In the genomic region with DNA sequence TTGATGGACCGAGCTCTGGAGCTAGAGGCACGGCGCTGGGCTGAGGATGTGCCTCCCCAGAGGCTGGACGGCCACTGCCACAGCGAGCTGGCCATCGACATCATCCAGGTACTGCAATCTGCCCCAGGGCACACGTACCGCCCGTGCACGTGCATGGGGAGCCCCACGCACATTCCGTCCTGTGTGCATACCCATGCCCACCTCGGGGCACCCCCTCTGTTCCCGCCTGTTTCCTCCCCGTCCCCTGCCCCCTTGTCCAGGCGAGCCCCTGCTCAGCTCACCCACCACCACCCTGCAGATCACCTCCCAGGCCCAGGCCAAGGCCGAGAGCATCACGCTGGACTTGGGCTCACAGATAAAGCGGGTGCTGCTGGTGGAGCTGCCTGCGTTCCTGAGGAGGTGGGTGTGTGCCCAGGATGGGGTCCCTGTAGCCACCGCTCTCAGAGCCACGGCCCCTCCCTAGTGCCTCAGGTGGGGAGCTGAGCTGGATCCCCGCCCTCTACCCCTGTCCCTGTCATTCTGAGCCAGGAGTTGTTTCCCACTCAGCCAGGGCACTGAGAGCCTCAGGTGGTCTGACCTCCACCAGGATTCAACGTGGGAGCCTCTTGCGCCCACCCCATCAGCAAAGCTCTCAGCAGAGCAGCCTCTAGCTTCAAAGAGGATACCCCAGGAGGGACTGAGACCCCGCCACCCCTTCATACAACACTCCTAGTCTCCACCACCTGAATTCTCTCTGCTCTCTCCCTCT, we compare ENCODE assay signal across 23 cellular contexts. TPM values are rescaled to one million over a fixed set of nuclear protein-coding genes. Genes with fewer than 3 reads are reported as not detected.
DNase-seq lines count a peak whose midpoint lies in the region; ATAC-seq and TF ChIP-seq lines count a peak whose summit lies in the region.
"Had no signal": no experiment of that assay in that cellular context is flagged by ENCODE, and none has a peak within 500 bp of the region (broad histone marks: within the 10 kb centered on the region; RNA-seq: fewer than 3 reads in every experiment).

No MANE protein-coding gene starts in this region.

- no peaks in the 10 kb centered on the region for H3K9me3 Mint-ChIP-seq in Calu3 (ENCODE audit: low read depth, unreplicated experiment)
- H3K9me3 Mint-ChIP-seq: activated B cell treated with CpG ODN at 0.5 μM for 24 hours; activated CD8-positive, alpha-beta T cell treated with anti-CD3 and anti-CD28 coated beads for 36 hours; activated T-cell treated with anti-CD3 and anti-CD28 coated beads, Interleukin-2, amount 50 U/mL, for 4 hours; CD8-positive, alpha-beta memory T cell; immature natural killer cell had no signal

- H3K79me2 ChIP-seq in hepatocyte, result no peaks in the 10 kb centered on the region

- no peaks in the 10 kb centered on the region for H3K9me3 ChIP-seq in SJCRH30 (replicated peaks)
- H3K9me3 ChIP-seq in hepatocyte (ENCODE audit: low read depth), result no peaks in the 10 kb centered on the region
- H3K9me3 ChIP-seq: tibial nerve had no signal

- peak overlapping the region; percentile 24 for H3K4me3 Mint-ChIP-seq in Calu3 (ENCODE audit: low read depth, unreplicated experiment)
- H3K4me3 Mint-ChIP-seq: activated B cell treated with CpG ODN at 0.5 μM for 24 hours; activated CD8-positive, alpha-beta T cell treated with anti-CD3 and anti-CD28 coated beads for 36 hours; activated T-cell treated with anti-CD3 and anti-CD28 coated beads, Interleukin-2, amount 50 U/mL, for 4 hours; CD8-positive, alpha-beta memory T cell; immature natural killer cell; T-helper 17 cell had no signal

- H3K27ac Mint-ChIP-seq in Calu3 (ENCODE audit: unreplicated experiment), result no peak overlapping the region
- H3K27ac Mint-ChIP-seq: activated B cell treated with CpG ODN at 0.5 μM for 24 hours; activated CD8-positive, alpha-beta T cell treated with anti-CD3 and anti-CD28 coated beads for 36 hours; CD8-positive, alpha-beta memory T cell; immature natural killer cell; progenitor cell of endocrine pancreas; T-helper 17 cell had no signal

- H3K9ac ChIP-seq in rectal smooth muscle tissue (ENCODE audit: low read length), result no peak overlapping the region

- CTCF ChIA-PET in Calu3 (lab: Charles Lee), result interaction anchor here (1.9 kb wide), 1 partner anchor 25 kb away, joined by 6 read pairs; no protein-coding TSS in a partner anchor

- peaks cover 31% of the 10 kb centered on the region for H3K4me1 Mint-ChIP-seq in Calu3 (ENCODE audit: low read depth, unreplicated experiment)
- H3K4me1 Mint-ChIP-seq: activated B cell treated with CpG ODN at 0.5 μM for 24 hours; CD8-positive, alpha-beta memory T cell; immature natural killer cell; T-helper 17 cell had no signal

- no peaks in the 10 kb centered on the region for H3K27me3 Mint-ChIP-seq in Calu3 (ENCODE audit: unreplicated experiment)

- TF ChIP-seq CTCF in Calu3 (IDR thresholded peaks at IDR 0.05; ENCODE audit: unreplicated experiment) (no peak), hepatocyte (IDR thresholded peaks at IDR 0.05; ENCODE audit: poor library complexity) (no peak)

- H3K4me2 ChIP-seq in hepatocyte, result no peak overlapping the region

- BruUV-seq in Calu3 (replicated peaks; lab: Mats Ljungman, UMichigan), result no TSS peak

- ATAC-seq in GM19397 (IDR thresholded peaks at IDR 0.05; ENCODE audit: unreplicated experiment) (no peak), GM21528 (IDR thresholded peaks at IDR 0.05; ENCODE audit: low FRiP score, unreplicated experiment) (no peak)
- ATAC-seq: activated CD8-positive, alpha-beta T cell treated with anti-CD3 and anti-CD28 coated beads for 36 hours; activated T-cell treated with anti-CD3 and anti-CD28 coated beads, Interleukin-2, amount 50 U/mL, for 4 hours; T-helper 17 cell had no signal

- H3K4me3 ChIP-seq in SJCRH30 (no peak overlapping the region), hepatocyte (no peak overlapping the region), rectal smooth muscle tissue (ENCODE audit: low read length) (no peak overlapping the region)
- H3K4me3 ChIP-seq: tibial nerve had no signal

- no peak for DNase-seq in Calu3
- no peak for DNase-seq in SJCRH30
- no peak for DNase-seq in hepatocyte (ENCODE audit: low spot score)
- DNase-seq in DMS53 treated with DMSO at 0.1 percent for 48 hours (lab: John Stamatoyannopoulos, UW; ENCODE audit: unreplicated experiment), result no peak
- DNase-seq in NCI-H446 (lab: John Stamatoyannopoulos, UW), result no peak
- DNase-seq: activated B cell treated with CpG ODN at 0.5 μM for 24 hours; activated CD8-positive, alpha-beta T cell treated with anti-CD3 and anti-CD28 coated beads for 36 hours; activated T-cell treated with anti-CD3 and anti-CD28 coated beads, Interleukin-2, amount 50 U/mL, for 4 hours; CD8-positive, alpha-beta memory T cell; head of caudate nucleus; immature natural killer cell; NCI-H187; NCI-H446 treated with DMSO at 0.1 percent for 48 hours; SHP77; stimulated activated CD4-positive, alpha-beta T cell treated with anti-CD3 and anti-CD28 coated beads, Interleukin-12 subunit alpha, Interleukin-12 subunit beta, amount 100 ng/mL, for 4 hours; T-helper 17 cell had no signal

- peaks cover 40% of the 10 kb centered on the region for H3K4me1 ChIP-seq in SJCRH30
- peaks cover 19% of the 10 kb centered on the region for H3K4me1 ChIP-seq in hepatocyte (ENCODE audit: insufficient read depth)
- H3K4me1 ChIP-seq in rectal smooth muscle tissue (ENCODE audit: control insufficient read depth, insufficient read depth, low read length), result peaks cover 11% of the 10 kb centered on the region

- no peaks in the 10 kb centered on the region for H3K36me3 ChIP-seq in SJCRH30
- no peaks in the 10 kb centered on the region for H3K36me3 ChIP-seq in hepatocyte (replicated peaks; ENCODE audit: insufficient read depth, low read depth)
- peaks cover 4% of the 10 kb centered on the region for H3K36me3 ChIP-seq in rectal smooth muscle tissue (ENCODE audit: control insufficient read depth, insufficient read depth, low read length)

- H3K36me3 Mint-ChIP-seq in Calu3 (ENCODE audit: insufficient read depth, unreplicated experiment), result peaks cover 44% of the 10 kb centered on the region
- H3K36me3 Mint-ChIP-seq: CD8-positive, alpha-beta memory T cell; immature natural killer cell had no signal

- no peaks in the 10 kb centered on the region for H3K27me3 ChIP-seq in SJCRH30
- no peaks in the 10 kb centered on the region for H3K27me3 ChIP-seq in hepatocyte
- no peaks in the 10 kb centered on the region for H3K27me3 ChIP-seq in rectal smooth muscle tissue (ENCODE audit: control insufficient read depth, insufficient read depth, low read length)

- peak overlapping the region; percentile 25; the same call in 1 of the 2 replicates for H3K27ac ChIP-seq in SJCRH30
- H3K27ac ChIP-seq in hepatocyte, result peak overlapping the region; percentile 58
- peak overlapping the region; percentile 8 for H3K27ac ChIP-seq in rectal smooth muscle tissue (ENCODE audit: low read depth, low read length)

- H3K9me2 ChIP-seq in hepatocyte (replicated peaks; ENCODE audit: insufficient read depth), result no peaks in the 10 kb centered on the region

- intact Hi-C loops in Calu3 (cut with micrococcal nuclease; ENCODE audit: unreplicated experiment), result no loop called here

- 92% methylated on average over 25 of the region's 26 CpGs for WGBS in hepatocyte (ENCODE audit: low lambda C conversion rate, missing lambda C conversion rate)

- H4K20me1 ChIP-seq in hepatocyte (ENCODE audit: insufficient read depth, poor library complexity, severe bottlenecking), result no peaks in the 10 kb centered on the region

- H2AFZ ChIP-seq in hepatocyte, result no peak overlapping the region

RNA-seq across cellular contexts. Expression of a gene that starts 6.9 kb away (rescaled TPM):
- 113 and 195 TPM in 2 replicates for total RNA-seq in Calu3 (2022)
- 4.6 and 5.9 TPM in 2 replicates for total RNA-seq in SJCRH30 (2014; rRNA removed; shearing (Covaris generic))
- 14.0 and 16.0 TPM in 2 replicates for total RNA-seq in hepatocyte
- 14.2 and 28.2 TPM in 2 replicates for polyA plus RNA-seq in hepatocyte
- polyA plus RNA-seq: CD8-positive, alpha-beta memory T cell had no signal

RNA-seq across cellular contexts. Expression of a gene that starts 35.7 kb away (rescaled TPM):
- total RNA-seq in Calu3 (2022) (10.9 and 13.5 TPM in 2 replicates), hepatocyte (12.4 and 35.3 TPM in 2 replicates)
- total RNA-seq in SJCRH30 (2014; rRNA removed; shearing (Covaris generic)), result not detected in 2 replicates
- 31.0 and 40.3 TPM in 2 replicates for polyA plus RNA-seq in hepatocyte
- total RNA-seq: activated B cell treated with CpG ODN at 0.5 μM for 24 hours; activated CD8-positive, alpha-beta T cell treated with anti-CD3 and anti-CD28 coated beads for 36 hours; activated T-cell treated with anti-CD3 and anti-CD28 coated beads, Interleukin-2, amount 50 U/mL, for 4 hours; CD8-positive, alpha-beta memory T cell; T-helper 17 cell had no signal
- polyA plus RNA-seq: CD8-positive, alpha-beta memory T cell; immature natural killer cell had no signal

RNA-seq across cellular contexts. Expression of a gene that starts 46.2 kb away (rescaled TPM):
- total RNA-seq in Calu3 (2022) (not detected in 2 replicates), hepatocyte (not detected in 2 replicates)
- total RNA-seq in SJCRH30 (2014; rRNA removed; shearing (Covaris generic)), result not detected in 2 replicates
- 0.21 TPM in 1 of 2 replicates, not detected in the other for polyA plus RNA-seq in hepatocyte
- total RNA-seq: activated B cell treated with CpG ODN at 0.5 μM for 24 hours; activated CD8-positive, alpha-beta T cell treated with anti-CD3 and anti-CD28 coated beads for 36 hours; activated T-cell treated with anti-CD3 and anti-CD28 coated beads, Interleukin-2, amount 50 U/mL, for 4 hours; CD8-positive, alpha-beta memory T cell; fibroblast of lung; lower leg skin; progenitor cell of endocrine pancreas; T-helper 17 cell; tibial nerve had no signal
- polyA plus RNA-seq: CD8-positive, alpha-beta memory T cell; fibroblast of lung; immature natural killer cell had no signal

Comparison
In these comparisons a context has a peak if more than half of its experiments do, and no peak if none do; other contexts are left out.
1. H3K27ac ChIP-seq: peak in every context shown above with its lines; median percentile 58 in hepatocyte; 25 in SJCRH30; 8 in rectal smooth muscle tissue.
2. RNA of a gene that starts 35.7 kb away (total RNA-seq): 12.4 to 35.3 TPM in hepatocyte and 10.9 to 13.5 TPM in Calu3; not detected in SJCRH30; every median in the first group is over 10 times any median in the second.